ENCODE assay signal across 8 cellular contexts in genomic region chr2:237744613-237745249, GRCh38. TPM values are rescaled to one million over a fixed set of nuclear protein-coding genes. Genes with fewer than 3 reads are reported as not detected.
DNase-seq lines count a peak whose midpoint lies in the region; ATAC-seq and TF ChIP-seq lines count a peak whose summit lies in the region.

No MANE protein-coding gene starts in this region.

- no peak overlapping the region for H3K27ac Mint-ChIP-seq in nephron progenitor cell

- 45% methylated on average over 16 of the region's 18 CpGs for WGBS in esophagus muscularis mucosa

- TF ChIP-seq EP300 in esophagus muscularis mucosa (IDR thresholded peaks at IDR 0.05), result no peak

- ATAC-seq in HG02678 (IDR thresholded peaks at IDR 0.05; ENCODE audit: unreplicated experiment) (peak; percentile 68), GM19328 (IDR thresholded peaks at IDR 0.05; ENCODE audit: unreplicated experiment) (no peak)
- peak; percentile 80 to 90 for ATAC-seq in activated T-cell treated with anti-CD3 and anti-CD28 coated beads, Interleukin-2, amount 50 U/mL, for 4 hours
- peak; percentile 68 for ATAC-seq in stimulated activated naive CD8-positive, alpha-beta T cell treated with anti-CD3 and anti-CD28 coated beads, Interleukin-15, Interleukin-2, amounts not matched to agents 100 U/mL and 50 U/mL, for 24 hours

- no peaks in the 10 kb centered on the region for H3K27me3 ChIP-seq in esophagus muscularis mucosa

- H3K4me3 ChIP-seq in esophagus muscularis mucosa, result no peak overlapping the region

- peaks cover 16% of the 10 kb centered on the region for H3K36me3 Mint-ChIP-seq in activated T-cell treated with anti-CD3 and anti-CD28 coated beads, Interleukin-2, amount 50 U/mL, for 4 hours (ENCODE audit: insufficient read depth)
- H3K36me3 Mint-ChIP-seq in nephron progenitor cell (ENCODE audit: low read depth), result peaks cover 34% of the 10 kb centered on the region

- H3K36me3 ChIP-seq in esophagus muscularis mucosa, result peaks cover 7 to 37% (median 29%) of the 10 kb centered on the region in 4 donors

- H3K9me3 ChIP-seq in esophagus muscularis mucosa, result no peaks in the 10 kb centered on the region

- no peaks in the 10 kb centered on the region for H3K27me3 Mint-ChIP-seq in activated T-cell treated with anti-CD3 and anti-CD28 coated beads, Interleukin-2, amount 50 U/mL, for 4 hours (ENCODE audit: low read depth)
- H3K27me3 Mint-ChIP-seq in nephron progenitor cell (ENCODE audit: low read depth, poor library complexity), result peaks cover 4% of the 10 kb centered on the region

- TF ChIP-seq POLR2A in esophagus muscularis mucosa (IDR thresholded peaks at IDR 0.05; ENCODE audit: low read depth), result no peak

- peaks cover 55 to 70% (median 66%) of the 10 kb centered on the region in 4 donors for H3K4me1 ChIP-seq in esophagus muscularis mucosa

- DNase-seq in DMS153 (lab: John Stamatoyannopoulos, UW) (peak; percentile 16), OCI-M1 (lab: John Stamatoyannopoulos, UW) (peak; percentile 78), esophagus muscularis mucosa (ENCODE audit: extremely low spot score) (no peak), nephron progenitor cell (peak; percentile 88)
- DNase-seq in activated T-cell treated with anti-CD3 and anti-CD28 coated beads, Interleukin-2, amount 50 U/mL, for 4 hours, result peak; percentile 79
- DNase-seq in stimulated activated naive CD8-positive, alpha-beta T cell treated with anti-CD3 and anti-CD28 coated beads, Interleukin-15, Interleukin-2, amounts not matched to agents 100 U/mL and 50 U/mL, for 24 hours, result peak; percentile 82

- TF ChIP-seq CTCF in esophagus muscularis mucosa (IDR thresholded peaks at IDR 0.05) (peak in 2 of 3 experiments; percentile 99), nephron progenitor cell (IDR thresholded peaks at IDR 0.05) (peak; percentile 96)

- peak overlapping the region; percentile 59 to 86 (median 78) for H3K27ac ChIP-seq in esophagus muscularis mucosa (replicated peaks in 1 of 4)

- H3K4me3 Mint-ChIP-seq in activated T-cell treated with anti-CD3 and anti-CD28 coated beads, Interleukin-2, amount 50 U/mL, for 4 hours, result no peak overlapping the region
- H3K4me3 Mint-ChIP-seq in nephron progenitor cell, result no peak overlapping the region

- H3K4me1 Mint-ChIP-seq in activated T-cell treated with anti-CD3 and anti-CD28 coated beads, Interleukin-2, amount 50 U/mL, for 4 hours (ENCODE audit: low read depth), result peaks cover 37% of the 10 kb centered on the region
- H3K4me1 Mint-ChIP-seq in nephron progenitor cell, result peaks cover 45% of the 10 kb centered on the region

- H3K9me3 Mint-ChIP-seq in activated T-cell treated with anti-CD3 and anti-CD28 coated beads, Interleukin-2, amount 50 U/mL, for 4 hours, result no peaks in the 10 kb centered on the region
- H3K9me3 Mint-ChIP-seq in nephron progenitor cell, result no peaks in the 10 kb centered on the region

- intact Hi-C loops in esophagus muscularis mucosa (cut with DNase I), result loop anchor here (5.0 to 10.0 kb wide), 3 partner anchors 72 to 630 kb away; no protein-coding TSS in a partner anchor

RNA-seq across cellular contexts. Expression of gene RBM44, which starts 53.8 kb away (rescaled TPM):
- under 1 TPM; 0.33 to 0.69 (median 0.68) TPM for total RNA-seq in activated T-cell treated with anti-CD3 and anti-CD28 coated beads, Interleukin-2, amount 50 U/mL, for 4 hours
- under 1 TPM; 0.42 to 0.99 (median 0.61) TPM for total RNA-seq in esophagus muscularis mucosa
